Comparison of ENCODE assay signal across 8 cellular contexts in genomic region chr16:19559242-19559910, GRCh38. TPM values are rescaled to one million over a fixed set of nuclear protein-coding genes. Genes with fewer than 3 reads are reported as not detected.
A peak's percentile ranks its signal among the peaks of the same experiment; 100 is the strongest.
DNase-seq lines count a peak whose midpoint lies in the region; ATAC-seq and TF ChIP-seq lines count a peak whose summit lies in the region.

No MANE protein-coding gene starts in this region.

- H3K27ac ChIP-seq in left ventricle myocardium inferior (replicated peaks) (no peak overlapping the region), parathyroid adenoma (no peak overlapping the region)

- H3K79me2 ChIP-seq in parathyroid adenoma: peaks cover 13% of the 10 kb centered on the region

- peak; percentile 78 for TF ChIP-seq CTCF in left ventricle myocardium inferior (IDR thresholded peaks at IDR 0.05; ENCODE audit: borderline replicate concordance)
- peak; percentile 66 for TF ChIP-seq CTCF in fibroblast of mammary gland (conservative IDR thresholded peaks at IDR 0.05; ENCODE audit: control insufficient read depth, insufficient read depth, low read depth, low read length)
- TF ChIP-seq CTCF in parathyroid adenoma (IDR thresholded peaks at IDR 0.05): peak; percentile 67

- H3K36me3 ChIP-seq in left ventricle myocardium inferior: peaks cover 8% of the 10 kb centered on the region
- H3K36me3 ChIP-seq in parathyroid adenoma (ENCODE audit: control insufficient read depth, insufficient read depth, low read length): no peaks in the 10 kb centered on the region

- no peak overlapping the region for H3K4me2 ChIP-seq in parathyroid adenoma (ENCODE audit: low read length)

- ATAC-seq in left ventricle myocardium superior (no peak), GM18858 (IDR thresholded peaks at IDR 0.05; ENCODE audit: unreplicated experiment) (no peak), HG02623 (IDR thresholded peaks at IDR 0.05; ENCODE audit: unreplicated experiment) (no peak)

- H3K4me3 ChIP-seq in left ventricle myocardium inferior (no peak overlapping the region), fibroblast of mammary gland (ENCODE audit: control insufficient read depth, low read depth, low read length) (no peak overlapping the region), parathyroid adenoma (ENCODE audit: low read depth, low read length) (no peak overlapping the region)

- no peak overlapping the region for H2AFZ ChIP-seq in parathyroid adenoma

- intact Hi-C loops in left ventricle myocardium inferior (cut with micrococcal nuclease): no loop called here
- intact Hi-C loops in left ventricle myocardium superior (cut with micrococcal nuclease): no loop called here

- DNase-seq in left ventricle myocardium inferior: no peak
- no peak for DNase-seq in left ventricle myocardium superior
- DNase-seq in LoVo (ENCODE audit: low spot score): peak; percentile 34
- peak; percentile 33 for DNase-seq in SW480 (ENCODE audit: low spot score)
- peak; percentile 75 for DNase-seq in fibroblast of mammary gland (ENCODE audit: low read depth)

- H3K9me3 ChIP-seq in left ventricle myocardium inferior (replicated peaks) (peaks cover 10% of the 10 kb centered on the region), parathyroid adenoma (ENCODE audit: control insufficient read depth, low read length) (no peaks in the 10 kb centered on the region)

- H3K4me1 ChIP-seq in left ventricle myocardium inferior: peaks cover 17% of the 10 kb centered on the region
- peaks cover 4% of the 10 kb centered on the region for H3K4me1 ChIP-seq in parathyroid adenoma

- no peaks in the 10 kb centered on the region for H3K27me3 ChIP-seq in left ventricle myocardium inferior (ENCODE audit: low read depth)
- H3K27me3 ChIP-seq in parathyroid adenoma (ENCODE audit: control insufficient read depth, insufficient read depth, low read length): no peaks in the 10 kb centered on the region

- no peak overlapping the region for H3K9ac ChIP-seq in parathyroid adenoma

RNA-seq across cellular contexts. Expression of gene VPS35L, which starts 3.9 kb away (rescaled TPM):
- total RNA-seq in left ventricle myocardium inferior (23.8 TPM), left ventricle myocardium superior (22.4 TPM)

RNA-seq across cellular contexts. Expression of gene CCP110, which starts 35.6 kb away (rescaled TPM):
- total RNA-seq in left ventricle myocardium inferior (8.4 TPM), left ventricle myocardium superior (9.2 TPM)

RNA-seq across cellular contexts. Expression of gene GDE1, which starts 37.5 kb away (rescaled TPM):
- total RNA-seq in left ventricle myocardium inferior (126 TPM), left ventricle myocardium superior (110 TPM)

Comparison
In these comparisons a context has a peak if more than half of its experiments do, and no peak if none do; other contexts are left out.
1. DNase-seq: peak in LoVo (single experiment), SW480 (single experiment) and fibroblast of mammary gland (single experiment); none in left ventricle myocardium inferior (single experiment) and left ventricle myocardium superior (single experiment).
2. Peak in every context shown above with its lines, with median percentiles within 50 percentile points of each other: CTCF ChIP-seq.